Comparison of ENCODE assay signal across 25 cellular contexts in genomic region chr3:140545756-140546155, GRCh38.
DNase-seq lines count a peak whose midpoint lies in the region; ATAC-seq and TF ChIP-seq lines count a peak whose summit lies in the region.
"Had no signal": no experiment of that assay in that cellular context is flagged by ENCODE, and none has a peak within 500 bp of the region (broad histone marks: within the 10 kb centered on the region; RNA-seq: fewer than 3 reads in every experiment).

No MANE protein-coding gene starts in this region.

- H2BK5ac ChIP-seq in trophoblast cell (ENCODE audit: low read depth, low read length, poor library complexity): no peak overlapping the region

- no peak overlapping the region for H3K9ac ChIP-seq in trophoblast cell (ENCODE audit: low read length)
- H3K9ac ChIP-seq: GM23248, parathyroid adenoma had no signal

- no peak for ATAC-seq in GM21381 (IDR thresholded peaks at IDR 0.05; ENCODE audit: unreplicated experiment)
- ATAC-seq: activated CD4-positive, alpha-beta T cell treated with anti-CD3 and anti-CD28 coated beads for 36 hours; CD8-positive, alpha-beta T cell; GM12878; naive thymus-derived CD8-positive, alpha-beta T cell; right lobe of liver; Right ventricle myocardium inferior; stimulated activated memory B cell treated with anti-CD40 and anti-IgM and Interleukin-4, amounts not matched to agents 10 μg/mL and 1 μg/mL and 100 μg/mL, for 72 hours had no signal

- H2BK12ac ChIP-seq in trophoblast cell (ENCODE audit: low read length): no peak overlapping the region

- no CpG with 5 or more reads among the region's 2 CpGs for WGBS in trophoblast cell (ENCODE audit: extremely low coverage, insufficient coverage, insufficient read length)
- WGBS in stomach, 5 donors: 33 to 48% (median 38%) methylated on average over 2 of the region's 2 CpGs

- no peak overlapping the region for H3K14ac ChIP-seq in trophoblast cell (ENCODE audit: low read length)

- H3K4me1 ChIP-seq in trophoblast cell (ENCODE audit: control insufficient read depth in 1 of 2, insufficient read depth in 2 of 2, low read length in 2 of 2): no peaks in the 10 kb centered on the region
- H3K4me1 ChIP-seq in stomach: peaks cover 0 to 11% (median 0%) of the 10 kb centered on the region in 4 donors
- H3K4me1 ChIP-seq: colonic mucosa, parathyroid adenoma, right lobe of liver, thyroid gland had no signal

- no peak overlapping the region for H3K18ac ChIP-seq in trophoblast cell (ENCODE audit: low read length)

- no peak overlapping the region for H4K12ac ChIP-seq in trophoblast cell (ENCODE audit: low read depth, low read length)

- no peak for TF ChIP-seq POLR2A in stomach (IDR thresholded peaks at IDR 0.05)

- H3K4me3 ChIP-seq in trophoblast cell (ENCODE audit: low read depth, low read length): no peak overlapping the region
- H3K4me3 ChIP-seq in stomach: no peak overlapping the region
- H3K4me3 ChIP-seq: colonic mucosa, GM12878, GM23248, MG63, right lobe of liver, thyroid gland had no signal

- H3K27me3 ChIP-seq in trophoblast cell (ENCODE audit: insufficient read depth, low read length) (no peaks in the 10 kb centered on the region), stomach (no peaks in the 10 kb centered on the region)
- H3K27me3 ChIP-seq: colonic mucosa, MG63, right lobe of liver, thyroid gland had no signal

- H4K8ac ChIP-seq in trophoblast cell (ENCODE audit: low read depth, low read length): no peak overlapping the region

- no peak for TF ChIP-seq CTCF in stomach (IDR thresholded peaks at IDR 0.05)

- H3K4me2 ChIP-seq in trophoblast cell (ENCODE audit: low read length): no peak overlapping the region

- no peak overlapping the region for H3K23ac ChIP-seq in trophoblast cell (ENCODE audit: low read length)

- H3K9me3 ChIP-seq in trophoblast cell (ENCODE audit: insufficient read depth, low read depth, low read length) (peaks cover 3% of the 10 kb centered on the region), stomach (no peaks in the 10 kb centered on the region)
- H3K9me3 ChIP-seq: colonic mucosa, MG63, right lobe of liver, thyroid gland had no signal

- no peak overlapping the region for H2BK120ac ChIP-seq in trophoblast cell (ENCODE audit: insufficient read depth, low read length, poor library complexity)

- TF ChIP-seq EP300 in stomach (IDR thresholded peaks at IDR 0.05): no peak

- H3K36me3 ChIP-seq in trophoblast cell (ENCODE audit: control insufficient read depth in 1 of 2, insufficient read depth in 2 of 2, low read length in 2 of 2) (peaks cover 1 to 8% of the 10 kb centered on the region in 2 experiments), stomach (no peaks in the 10 kb centered on the region)
- H3K36me3 ChIP-seq: colonic mucosa, MG63, right lobe of liver, thyroid gland had no signal

- H2AK5ac ChIP-seq in trophoblast cell (ENCODE audit: low read length): no peak overlapping the region

- intact Hi-C loops in stomach (cut with DNase I; ENCODE audit: low total_unique reads): no loop called here

- in situ Hi-C loops in KBM-7 (cut with MboI; ENCODE audit: low pct_unique_long_range_greater_than_20kb, low sequenced_read_pairs): no loop called here

- no peak overlapping the region for H3K27ac ChIP-seq in trophoblast cell (ENCODE audit: low read depth, low read length)
- H3K27ac ChIP-seq in stomach: no peak overlapping the region
- H3K27ac ChIP-seq: colonic mucosa, GM23248, parathyroid adenoma, right lobe of liver, thyroid gland had no signal

- no peak overlapping the region for H3K4ac ChIP-seq in trophoblast cell (ENCODE audit: low read depth, low read length)

- H3K79me2 ChIP-seq in trophoblast cell (ENCODE audit: control insufficient read depth, insufficient read depth, low read length, poor library complexity): no peaks in the 10 kb centered on the region
- H3K79me2 ChIP-seq: parathyroid adenoma had no signal

- no peak overlapping the region for H4K91ac ChIP-seq in trophoblast cell (ENCODE audit: low read depth, low read length)

- DNase-seq in COLO668 (lab: John Stamatoyannopoulos, UW; ENCODE audit: unreplicated experiment) (peak; percentile 17), NCI-H526 treated with DMSO at 0.1 percent for 48 hours (lab: John Stamatoyannopoulos, UW) (peak; percentile 34), epidermal melanocyte (ENCODE audit: insufficient read length, low spot score) (peak; percentile 63), trophoblast cell (peak; percentile 56 to 78), glomerular visceral epithelial cell (ENCODE audit: extremely low spot score) (no peak), KBM-7 (no peak), stomach (no peak)
- DNase-seq: activated CD4-positive, alpha-beta T cell treated with anti-CD3 and anti-CD28 coated beads for 36 hours; CD8-positive, alpha-beta T cell; colonic mucosa; GM23248; IMR-90; mesenchymal stem cell; MG63; naive thymus-derived CD8-positive, alpha-beta T cell; NCI-H1694 treated with DMSO at 0.1 percent for 48 hours; NCI-H510A; right lobe of liver; stimulated activated CD4-positive, alpha-beta T cell treated with anti-CD3 and anti-CD28 coated beads, Interleukin-1b, Interleukin-23, amount 100 ng/mL, for 48 hours; thyroid gland had no signal

- no peak overlapping the region for H2AFZ ChIP-seq in trophoblast cell (ENCODE audit: insufficient read depth, low read length, poor library complexity)
- H2AFZ ChIP-seq: GM23248, parathyroid adenoma had no signal

- H3K79me1 ChIP-seq in trophoblast cell (ENCODE audit: low read length): no peaks in the 10 kb centered on the region

Comparison
In these comparisons a context has a peak if more than half of its experiments do, and no peak if none do; other contexts are left out.
1. DNase-seq: peak in COLO668 (single experiment), NCI-H526 treated with DMSO at 0.1 percent for 48 hours (single experiment), epidermal melanocyte (single experiment) and trophoblast cell (2 of 2); none in glomerular visceral epithelial cell (single experiment), KBM-7 (single experiment) and stomach (single experiment).